ENCODE assay signal across 8 cellular contexts in genomic region chr4:39045791-39046221, GRCh38. TPM values are rescaled to one million over a fixed set of nuclear protein-coding genes. Genes with fewer than 3 reads are reported as not detected.
A peak's percentile ranks its signal among the peaks of the same experiment; 100 is the strongest.
DNase-seq lines count a peak whose midpoint lies in the region; ATAC-seq and TF ChIP-seq lines count a peak whose summit lies in the region.

No MANE protein-coding gene starts in this region.

- no peaks in the 10 kb centered on the region for H3K9me3 Mint-ChIP-seq in type B pancreatic cell

- DNase-seq in AG09309 (ENCODE audit: low read depth) (no peak), HL-60 (ENCODE audit: low read depth in 1 of 2, low spot score in 1 of 2) (peak in 1 of 2 experiments; percentile 9), adipocyte (ENCODE audit: low read depth) (no peak), kidney tubule cell (ENCODE audit: low spot score) (peak; percentile 22), type B pancreatic cell (ENCODE audit: extremely low spot score, unreplicated experiment) (no peak), D341Med (ENCODE audit: low spot score) (no peak), NCI-H2196 treated with DMSO at 0.1 percent for 48 hours (lab: John Stamatoyannopoulos, UW; ENCODE audit: unreplicated experiment) (no peak)

- H3K27me3 ChIP-seq in HL-60 (ENCODE audit: insufficient read depth, poor library complexity, severe bottlenecking) (no peaks in the 10 kb centered on the region), adipocyte (replicated peaks; ENCODE audit: control insufficient read depth, insufficient read depth, low read length) (no peaks in the 10 kb centered on the region)

- peak overlapping the region; percentile 31 for H3K27ac ChIP-seq in HL-60 (replicated peaks)

- peak overlapping the region; percentile 87 for H3K9ac ChIP-seq in adipocyte (ENCODE audit: low read length)

- H3K4me1 Mint-ChIP-seq in type B pancreatic cell (ENCODE audit: unreplicated experiment): peaks cover 32% of the 10 kb centered on the region

- H3K4me1 ChIP-seq in adipocyte (ENCODE audit: control insufficient read depth, insufficient read depth, low read length): peaks cover 6% of the 10 kb centered on the region

- peak overlapping the region; percentile 89 for H3K27ac Mint-ChIP-seq in type B pancreatic cell

- no peak for TF ChIP-seq POLR2A in GM18505 (IDR thresholded peaks at IDR 0.05; ENCODE audit: borderline replicate concordance, extremely low read depth, insufficient read depth, insufficient read length)

- ATAC-seq in GM18505 (IDR thresholded peaks at IDR 0.05; ENCODE audit: unreplicated experiment): no peak

- no peaks in the 10 kb centered on the region for H3K27me3 Mint-ChIP-seq in type B pancreatic cell

- peak overlapping the region; percentile 60 for H3K4me3 ChIP-seq in AG09309 (ENCODE audit: control insufficient read depth, low read depth, low read length)
- H3K4me3 ChIP-seq in HL-60 (replicated peaks; ENCODE audit: insufficient read depth, low read length): peak overlapping the region; percentile 72
- peak overlapping the region; percentile 90 for H3K4me3 ChIP-seq in adipocyte (ENCODE audit: low read length)

- no peaks in the 10 kb centered on the region for H3K9me3 ChIP-seq in adipocyte (ENCODE audit: control insufficient read depth, low read length)

- H3K36me3 Mint-ChIP-seq in type B pancreatic cell: peaks cover 4% of the 10 kb centered on the region

- no peaks in the 10 kb centered on the region for H3K36me3 ChIP-seq in adipocyte (ENCODE audit: control insufficient read depth, insufficient read depth, low read length, severe bottlenecking)

- H3K4me3 Mint-ChIP-seq in type B pancreatic cell: peak overlapping the region; percentile 95

- TF ChIP-seq CTCF in AG09309 (IDR thresholded peaks at IDR 0.05; ENCODE audit: control insufficient read depth, insufficient read depth, low read depth, low read length, missing control alignments): no peak
- no peak for TF ChIP-seq CTCF in HL-60 (IDR thresholded peaks at IDR 0.05; ENCODE audit: insufficient read depth, low read length)
- no peak for TF ChIP-seq CTCF in type B pancreatic cell (conservative IDR thresholded peaks at IDR 0.05)

RNA-seq across cellular contexts. Expression of gene TMEM156, which starts 13.6 kb away (rescaled TPM):
- not detected in 2 replicates for total RNA-seq in type B pancreatic cell (ENCODE audit: low replicate concordance)

RNA-seq across cellular contexts. Expression of gene KLHL5, which starts 16.2 kb away (rescaled TPM):
- total RNA-seq in type B pancreatic cell (ENCODE audit: low replicate concordance): 15.7 and 27.3 TPM in 2 replicates
